Comparison of ENCODE assay signal across 12 cellular contexts in genomic region chr17:42985225-42985624, GRCh38. TPM values are rescaled to one million over a fixed set of nuclear protein-coding genes. Genes with fewer than 3 reads are reported as not detected.
A peak's percentile ranks its signal among the peaks of the same experiment; 100 is the strongest.
DNase-seq lines count a peak whose midpoint lies in the region; ATAC-seq and TF ChIP-seq lines count a peak whose summit lies in the region.
"Had no signal": no experiment of that assay in that cellular context is flagged by ENCODE, and none has a peak within 500 bp of the region (broad histone marks: within the 10 kb centered on the region; RNA-seq: fewer than 3 reads in every experiment).

No MANE protein-coding gene starts in this region.

- H3K27ac Mint-ChIP-seq in memory B cell (peak overlapping the region; percentile 83), immature natural killer cell (no peak overlapping the region)
- H3K27ac Mint-ChIP-seq: CD8-positive, alpha-beta T cell had no signal

- H4K20me1 ChIP-seq in OCI-LY3 (ENCODE audit: insufficient read depth, low read length), result peaks cover 5% of the 10 kb centered on the region; the same call in 1 of the 2 replicates

- H3K4me1 Mint-ChIP-seq in memory B cell, result peaks cover 31% of the 10 kb centered on the region
- peaks cover 21 to 27% of the 10 kb centered on the region in 2 donors for H3K4me1 Mint-ChIP-seq in immature natural killer cell

- H3K36me3 Mint-ChIP-seq in memory B cell (peaks cover 16% of the 10 kb centered on the region), immature natural killer cell (peaks cover 9 to 24% (median 13%) of the 10 kb centered on the region in 3 donors)

- H3K27ac ChIP-seq in OCI-LY3 (ENCODE audit: low read length), result peak overlapping the region; percentile 91
- H3K27ac ChIP-seq: suprapubic skin had no signal

- H3K4me1 ChIP-seq in OCI-LY3 (ENCODE audit: low read length), result peaks cover 39% of the 10 kb centered on the region

- peak overlapping the region; percentile 63 for H3K9ac ChIP-seq in OCI-LY3 (ENCODE audit: low read length)

- no peaks in the 10 kb centered on the region for H3K27me3 Mint-ChIP-seq in memory B cell
- H3K27me3 Mint-ChIP-seq in immature natural killer cell (ENCODE audit: low read depth in 3 of 3), result peaks cover 6 to 12% (median 7%) of the 10 kb centered on the region in 3 donors

- H3K79me2 ChIP-seq in OCI-LY3 (ENCODE audit: low read length), result peaks cover 59% of the 10 kb centered on the region

- no peak overlapping the region for H2AFZ ChIP-seq in OCI-LY3 (ENCODE audit: low read depth, low read length)

- peak overlapping the region; percentile 57 for H3K4me3 ChIP-seq in OCI-LY3 (ENCODE audit: low read length)
- H3K4me3 ChIP-seq: suprapubic skin had no signal

- H3K4me3 Mint-ChIP-seq in memory B cell, result peak overlapping the region; percentile 81
- H3K4me3 Mint-ChIP-seq in immature natural killer cell, result no peak overlapping the region
- H3K4me3 Mint-ChIP-seq: CD8-positive, alpha-beta T cell had no signal

- in situ Hi-C loops in G401 (cut with HindIII; ENCODE audit: low sequenced_read_pairs), result no loop called here

- peaks cover 39% of the 10 kb centered on the region for H3K36me3 ChIP-seq in OCI-LY3 (replicated peaks; ENCODE audit: low read depth, low read length)

- no peak for TF ChIP-seq CTCF in OCI-LY3 (IDR thresholded peaks at IDR 0.05; ENCODE audit: low read depth, low read length)

- H3K9me3 ChIP-seq in OCI-LY3 (ENCODE audit: insufficient read depth, low read length), result no peaks in the 10 kb centered on the region
- H3K9me3 ChIP-seq: suprapubic skin had no signal

- DNase-seq in GF-D8 (lab: John Stamatoyannopoulos, UW) (peak; percentile 89), memory B cell (ENCODE audit: low spot score in 2 of 2) (peak in 1 of 2 donors; percentile 53), NCI-H2227 treated with DMSO at 0.1 percent for 48 hours (lab: John Stamatoyannopoulos, UW) (no peak), epidermal melanocyte (ENCODE audit: insufficient read length, low spot score) (no peak), immature natural killer cell (no peak), G401 (ENCODE audit: low spot score) (no peak)
- DNase-seq: CD8-positive, alpha-beta T cell; hippocampal formation; stimulated activated CD4-positive, alpha-beta T cell treated with anti-CD3 and anti-CD28 coated beads, Interleukin-15, amount 100 ng/mL, for 24 hours had no signal

- H3K9me3 Mint-ChIP-seq in memory B cell, result no peaks in the 10 kb centered on the region
- H3K9me3 Mint-ChIP-seq in immature natural killer cell, result no peaks in the 10 kb centered on the region
- H3K9me3 Mint-ChIP-seq: CD8-positive, alpha-beta T cell had no signal

- no peaks in the 10 kb centered on the region for H3K27me3 ChIP-seq in OCI-LY3 (ENCODE audit: low read depth, low read length)
- H3K27me3 ChIP-seq: suprapubic skin had no signal

- ATAC-seq in GM21723 (IDR thresholded peaks at IDR 0.05; ENCODE audit: unreplicated experiment), result peak; percentile 56
- ATAC-seq in memory B cell (ENCODE audit: low read depth), result peak; percentile 70
- ATAC-seq: CD8-positive, alpha-beta T cell had no signal

- H3K4me2 ChIP-seq in OCI-LY3 (ENCODE audit: low read length), result peak overlapping the region; percentile 81

RNA-seq across cellular contexts. Expression of gene RUNDC1, which starts 4.9 kb away (rescaled TPM):
- 10 to 100 TPM; 10.2 to 16.5 (median 13.0) TPM for polyA plus RNA-seq in immature natural killer cell
- total RNA-seq in G401 (2014; rRNA removed; shearing (Covaris generic)), result 7.2 and 9.5 TPM in 2 replicates

RNA-seq across cellular contexts. Expression of gene PTGES3L, which starts 5.3 kb away (rescaled TPM):
- not detected for polyA plus RNA-seq in immature natural killer cell
- not detected in 2 replicates for total RNA-seq in G401 (2014; rRNA removed; shearing (Covaris generic))

RNA-seq across cellular contexts. Expression of gene RPL27, which starts 13.0 kb away (rescaled TPM):
- polyA plus RNA-seq in immature natural killer cell, result 1,000 to 10,000 TPM in 2 of 3 donors, 100 to 1,000 TPM in 1; 807 to 2,182 (median 1,177) TPM
- total RNA-seq in G401 (2014; rRNA removed; shearing (Covaris generic)), result 1,864 and 2,481 TPM in 2 replicates

RNA-seq across cellular contexts. Expression of gene AARSD1, which starts 21.0 kb away (rescaled TPM):
- 10 to 100 TPM; 36.2 to 46.7 (median 36.4) TPM for polyA plus RNA-seq in immature natural killer cell
- 15.3 and 42.3 TPM in 2 replicates for total RNA-seq in G401 (2014; rRNA removed; shearing (Covaris generic))

RNA-seq across cellular contexts. Expression of gene IFI35, which starts 21.4 kb away (rescaled TPM):
- polyA plus RNA-seq in immature natural killer cell, result 100 to 1,000 TPM; 127 to 130 (median 129) TPM
- 34.8 and 41.6 TPM in 2 replicates for total RNA-seq in G401 (2014; rRNA removed; shearing (Covaris generic))
